In genomic region chr4:851701-852430, GRCh38 we compare ENCODE assay signal across 27 cellular contexts. TPM values are rescaled to one million over a fixed set of nuclear protein-coding genes. Genes with fewer than 3 reads are reported as not detected.
DNase-seq lines count a peak whose midpoint lies in the region; ATAC-seq, FAIRE-seq and TF ChIP-seq lines count a peak whose summit lies in the region.
"Had no signal": no experiment of that assay in that cellular context is flagged by ENCODE, and none has a peak within 500 bp of the region (broad histone marks: within the 10 kb centered on the region; RNA-seq: fewer than 3 reads in every experiment).

No MANE protein-coding gene starts in this region.

- H3K9me3 ChIP-seq in heart right ventricle = no peaks in the 10 kb centered on the region
- no peaks in the 10 kb centered on the region; the same call in 1 of the 2 replicates for H3K9me3 ChIP-seq in K562 (replicated peaks; ENCODE audit: control insufficient read depth, insufficient read depth, low read depth, low read length)
- no peaks in the 10 kb centered on the region for H3K9me3 ChIP-seq in kidney (ENCODE audit: control insufficient read depth in 1 of 2, low read length in 2 of 2)
- H3K9me3 ChIP-seq in upper lobe of right lung = no peaks in the 10 kb centered on the region
- H3K9me3 ChIP-seq: HAP-1, SJSA1 had no signal

- no TSS peak for BruUV-seq in K562 (replicated peaks; lab: Mats Ljungman, UMichigan)

- no peak for TF ChIP-seq RAD21 in K562 (CRISPR knock-in tag; conservative IDR thresholded peaks at IDR 0.05 in 1 of 2, IDR thresholded peaks at IDR 0.05 in 1 of 2)

- WGBS in heart right ventricle, 2 donors = 96% methylated on average over 33 of the region's 33 CpGs
- WGBS in K562 (ENCODE audit: insufficient coverage, low coverage, missing lambda C conversion rate) = 91% methylated on average over 32 of the region's 33 CpGs

- H3K4me3 ChIP-seq in heart right ventricle (no peak overlapping the region), K562 (no peak overlapping the region), kidney (ENCODE audit: low read length in 2 of 2) (no peak overlapping the region), upper lobe of right lung (no peak overlapping the region)
- H3K4me3 ChIP-seq: GM23248, HAP-1, SJSA1 had no signal

- no peak overlapping the region for H2AFZ ChIP-seq in K562 (ENCODE audit: low read depth, low read length)
- H2AFZ ChIP-seq: GM23248 had no signal

- FAIRE-seq in K562 (lab: Jason Lieb, UNC) (no peak), kidney (lab: Jason Lieb, UNC) (no peak)
- FAIRE-seq: GM12891 had no signal

- no peaks in the 10 kb centered on the region for H3K9me1 ChIP-seq in K562 (ENCODE audit: control insufficient read depth, insufficient read depth, low read length)

- in situ Hi-C loops in K562 (cut with MboI) = no loop called here

- H3K9ac ChIP-seq in K562 (ENCODE audit: insufficient read depth in 1 of 2, low read depth in 2 of 2, low read length in 2 of 2) (no peak overlapping the region; a peak in 1 of 4 replicates), kidney (ENCODE audit: low read length in 2 of 2) (no peak overlapping the region)
- H3K9ac ChIP-seq: GM23248 had no signal

- TF ChIP-seq CTCF in heart right ventricle (IDR thresholded peaks at IDR 0.05) (no peak), K562 (IDR thresholded peaks at IDR 0.05 in 2 of 3, conservative IDR thresholded peaks at IDR 0.05 in 1 of 3; ENCODE audit: insufficient read depth in 2 of 3, low read depth in 1 of 3, low read length in 3 of 3) (no peak), kidney (IDR thresholded peaks at IDR 0.05; ENCODE audit: borderline replicate concordance, extremely low read depth, insufficient read depth) (no peak), upper lobe of right lung (IDR thresholded peaks at IDR 0.05) (no peak)

- H3K36me3 ChIP-seq in heart right ventricle (peaks cover 0 to 80% (median 18%) of the 10 kb centered on the region in 9 donors), K562 (ENCODE audit: control insufficient read depth, insufficient read depth, low read length) (peaks cover 50% of the 10 kb centered on the region; the same call in 2 of the 3 replicates), kidney (ENCODE audit: control insufficient read depth in 1 of 2, insufficient read depth in 2 of 2, low read length in 2 of 2) (peaks cover 4 to 7% of the 10 kb centered on the region in 2 donors), upper lobe of right lung (peaks cover 46% of the 10 kb centered on the region)
- H3K36me3 ChIP-seq: SJSA1 had no signal

- H4K20me1 ChIP-seq in K562 (replicated peaks; ENCODE audit: control insufficient read depth, insufficient read depth, low read length) = no peaks in the 10 kb centered on the region

- DNase-seq in Right ventricle myocardium superior (peak; percentile 27), heart right ventricle (no peak), K562 (ENCODE audit: extremely low read depth in 1 of 4, low spot score in 3 of 4) (no peak), kidney (peak; percentile 49), upper lobe of right lung (peak; percentile 49), T-helper 2 cell (no peak)
- DNase-seq: AML-193; C1 segment of cervical spinal cord; Calu3; DMS153; GM23248; NCI-H1105; NCI-H2029 treated with DMSO at 0.1 percent for 48 hours; NCI-H226; NCI-H510A treated with DMSO at 0.1 percent for 48 hours; NCI-H748 treated with DMSO at 0.1 percent for 48 hours; NK-92 treated with Interleukin-12 subunit alpha and Interleukin-12 subunit beta, amount 100 ng/mL, for 24 hours had no signal

- no peaks in the 10 kb centered on the region for H3K79me2 ChIP-seq in K562 (ENCODE audit: control insufficient read depth, insufficient read depth, low read length)

- H3K27me3 ChIP-seq in heart right ventricle (no peaks in the 10 kb centered on the region), K562 (ENCODE audit: control insufficient read depth in 2 of 2, insufficient read depth in 2 of 2, low read length in 2 of 2) (no peaks in the 10 kb centered on the region), upper lobe of right lung (no peaks in the 10 kb centered on the region)
- H3K27me3 ChIP-seq: SJSA1 had no signal

- intact Hi-C loops in Right ventricle myocardium superior (cut with DNase I) = no loop called here
- intact Hi-C loops in heart right ventricle (cut with DNase I) = no loop called here
- intact Hi-C loops in K562 (cut with micrococcal nuclease) = no loop called here
- intact Hi-C loops in kidney (cut with DNase I) = no loop called here
- intact Hi-C loops in upper lobe of right lung (cut with DNase I) = no loop called here

- no peak overlapping the region for H3K4me2 ChIP-seq in K562 (ENCODE audit: insufficient read depth, low read length)

- H3K4me1 ChIP-seq in heart right ventricle = no peaks in the 10 kb centered on the region
- peaks cover 0 to 23% of the 10 kb centered on the region in 2 experiments; a peak in 2 of 5 replicates for H3K4me1 ChIP-seq in K562 (replicated peaks in 1 of 2; ENCODE audit: control insufficient read depth in 2 of 2, insufficient read depth in 2 of 2, low read length in 2 of 2)
- H3K4me1 ChIP-seq in kidney (ENCODE audit: control insufficient read depth in 1 of 2, insufficient read depth in 1 of 2, low read depth in 1 of 2, low read length in 2 of 2) = no peaks in the 10 kb centered on the region
- H3K4me1 ChIP-seq in upper lobe of right lung = no peaks in the 10 kb centered on the region
- H3K4me1 ChIP-seq: HAP-1, SJSA1 had no signal

- no peak overlapping the region for H3K27ac ChIP-seq in heart right ventricle
- no peak overlapping the region for H3K27ac ChIP-seq in K562 (ENCODE audit: extremely low read depth, low read depth, low read length)
- no peak overlapping the region for H3K27ac ChIP-seq in kidney (ENCODE audit: low read depth in 2 of 2, low read length in 2 of 2)
- no peak overlapping the region for H3K27ac ChIP-seq in upper lobe of right lung
- H3K27ac ChIP-seq: GM23248, HL-60, SJSA1 had no signal

- no peak for TF ChIP-seq EP300 in K562 (IDR thresholded peaks at IDR 0.05; ENCODE audit: low read length)

- POLR2A ChIA-PET in K562 (lab: Yijun Ruan, JAX) = interaction anchor here (0.9 kb wide), 1 partner anchor 10 kb away, joined by 5 read pairs; no protein-coding TSS in a partner anchor

- ATAC-seq in Right ventricle myocardium superior (ENCODE audit: poor library complexity) (no peak), heart right ventricle (no peak), K562 (no peak), upper lobe of right lung (peak; percentile 8), GM19035 (IDR thresholded peaks at IDR 0.05; ENCODE audit: unreplicated experiment) (no peak), HG03432 (IDR thresholded peaks at IDR 0.05; ENCODE audit: unreplicated experiment) (no peak)
- ATAC-seq: Panc1 had no signal

- no peak for TF ChIP-seq POLR2A in K562 (conservative IDR thresholded peaks at IDR 0.05)

- CTCF ChIA-PET in K562 (lab: Yijun Ruan, JAX; ENCODE audit: low intra/inter-chr PET ratio) = no interaction called here

TF ChIP-seq in K562, 482 proteins besides CTCF, POLR2A, EP300 and RAD21:
- no peak for TF ChIP-seq TAL1 (IDR thresholded peaks at IDR 0.05)
- TF ChIP-seq POLR2G (IDR thresholded peaks at IDR 0.05; ENCODE audit: low read depth, low read length) = peak; percentile 24; the same call in 1 of the 2 replicates

RNA-seq across cellular contexts. Expression of gene CPLX1, which starts 25.9 kb away (rescaled TPM):
- 4.3 TPM for total RNA-seq in Right ventricle myocardium superior
- 1 to 10 TPM; 1.5 to 4.8 (median 2.2) TPM for total RNA-seq in heart right ventricle
- polyA plus RNA-seq in heart right ventricle = 10 to 100 TPM in 1 of 2 donors, 1 to 10 TPM in 1; 2.1 to 10.8 TPM
- 1.1 and 1.5 TPM in 2 replicates for total RNA-seq in K562 (2011; cell fraction: chromatin; rRNA removed; ENCODE audit: low replicate concordance)
- total RNA-seq in K562 (2011; cell fraction: nucleolus; rRNA removed) = 0.92 and 1.3 TPM in 2 replicates
- total RNA-seq in K562 (2011; cell fraction: nucleoplasm; rRNA removed) = 0.61 and 0.73 TPM in 2 replicates
- total RNA-seq in K562 (2014; rRNA removed) = 0.61 and 1.00 TPM in 2 replicates
- not detected in 2 replicates for total RNA-seq in K562 (2014; rRNA removed; fragmentation: Illumina TruSeq; extraction: Trizol)
- 0.07 and 0.23 TPM in 2 replicates for total RNA-seq in K562 (2015; rRNA removed; fragmentation: Illumina TruSeq; extraction: Trizol)
- 2.1 and 3.3 TPM in 2 replicates for total RNA-seq in K562 (2021)
- polyA plus RNA-seq in K562 (2011; rRNA removed) = 0.17 and 0.23 TPM in 2 replicates
- 0.04 and 0.33 TPM in 2 replicates for polyA plus RNA-seq in K562 (2011; cell fraction: cytosol; rRNA removed)
- 1.2 and 4.9 TPM in 2 replicates for polyA plus RNA-seq in K562 (2011; cell fraction: nucleus; rRNA removed)
- 0.50 and 1.6 TPM in 2 replicates for polyA plus RNA-seq in K562 (2012)
- polyA plus RNA-seq in K562 (2014; fragmentation: Illumina TruSeq; extraction: Trizol) = 0.12 and 0.21 TPM in 2 replicates
- polyA plus RNA-seq in K562 (2014; fragmentation: Nextera tagmentation; extraction: Ambion mirVana) = under 1 TPM in 1 of 2 experiments, not detected in 1; 0.03 TPM
- polyA plus RNA-seq in K562 (2014; rRNA removed) = 0.55 and 1.3 TPM in 2 replicates
- polyA minus RNA-seq in K562 (2011; rRNA and poly(A)+ RNA removed) = 0.18 TPM in 1 of 2 replicates, not detected in the other
- 2.2 TPM in 1 of 2 replicates, not detected in the other for polyA minus RNA-seq in K562 (2011; cell fraction: cytosol; rRNA and poly(A)+ RNA removed)
- 0.27 TPM in 1 of 2 replicates, not detected in the other for polyA minus RNA-seq in K562 (2011; cell fraction: nucleus; rRNA and poly(A)+ RNA removed)
- total RNA-seq in kidney = 10.2 TPM
- 3.9 TPM for polyA plus RNA-seq in kidney (ENCODE audit: insufficient read depth, low read depth, low replicate concordance)
- total RNA-seq in upper lobe of right lung = 5.2 TPM
- total RNA-seq: GM23248, HT1080, SJSA1 had no signal
- polyA plus RNA-seq: AG04450; CD8-positive, alpha-beta memory T cell; GM23248 had no signal

Comparison
In these comparisons a context has a peak if more than half of its experiments do, and no peak if none do; other contexts are left out.
1. DNase-seq: peak in Right ventricle myocardium superior (single experiment), kidney (single experiment) and upper lobe of right lung (single experiment); none in heart right ventricle (0 of 2), K562 (0 of 4) and T-helper 2 cell (0 of 5).